In genomic region chr18:76822510-76823165, GRCh38 we compare ENCODE assay signal across 8 cellular contexts. TPM values are rescaled to one million over a fixed set of nuclear protein-coding genes. Genes with fewer than 3 reads are reported as not detected.
DNase-seq lines count a peak whose midpoint lies in the region; ATAC-seq lines count a peak whose summit lies in the region.

ZNF236 (plus strand) TSS chr18:76822557; CDS start chr18:76822608, 51 bp downstream.

- ATAC-seq in HG02870 (IDR thresholded peaks at IDR 0.05; ENCODE audit: unreplicated experiment) (peak; percentile 34), left colon (peak; percentile 77)
- ATAC-seq in activated CD4-positive, alpha-beta T cell treated with anti-CD3 and anti-CD28 coated beads for 36 hours: peak; percentile 51

- peaks cover 52% of the 10 kb centered on the region for H3K4me1 Mint-ChIP-seq in activated CD4-positive, alpha-beta T cell treated with anti-CD3 and anti-CD28 coated beads for 36 hours

- peak within 1 kb of the TSS; percentile 91 for H3K4me3 Mint-ChIP-seq in activated CD4-positive, alpha-beta T cell treated with anti-CD3 and anti-CD28 coated beads for 36 hours

- POLR2A ChIA-PET in activated CD4-positive, alpha-beta T cell treated with anti-CD3 and anti-CD28 coated beads for 36 hours (lab: Charles Lee): no interaction called here

- intact Hi-C loops in activated CD4-positive, alpha-beta T cell treated with anti-CD3 and anti-CD28 coated beads for 36 hours (cut with DNase I, micrococcal nuclease): loop anchor here in 1 of 2 experiments (1.0 to 5.0 kb wide), 8 partner anchors 20 to 445 kb away; partner anchors contain the start of gene MBP
- intact Hi-C loops in left colon (cut with DNase I, micrococcal nuclease): no loop called here

- CTCF ChIA-PET in activated CD4-positive, alpha-beta T cell treated with anti-CD3 and anti-CD28 coated beads for 36 hours (lab: Charles Lee): interaction anchor here (1.3 to 9.0 kb wide), 2 partner anchors 19 to 20 kb away, joined by 5 to 61 read pairs; no protein-coding TSS in a partner anchor

- peaks cover 12% of the 10 kb centered on the region for H3K36me3 Mint-ChIP-seq in activated CD4-positive, alpha-beta T cell treated with anti-CD3 and anti-CD28 coated beads for 36 hours (ENCODE audit: low read depth)

- no peaks in the 10 kb centered on the region for H3K27me3 Mint-ChIP-seq in activated CD4-positive, alpha-beta T cell treated with anti-CD3 and anti-CD28 coated beads for 36 hours

- no peaks in the 10 kb centered on the region for H3K9me3 Mint-ChIP-seq in activated CD4-positive, alpha-beta T cell treated with anti-CD3 and anti-CD28 coated beads for 36 hours (ENCODE audit: low read depth)

- peak; percentile 53 for DNase-seq in SIG-M5 treated with dmso at 0.1 percent for 504 hours (lab: John Stamatoyannopoulos, UW; ENCODE audit: unreplicated experiment)
- no peak for DNase-seq in SIG-M5 (lab: John Stamatoyannopoulos, UW)
- peak; percentile 64 for DNase-seq in NCI-H2107 (lab: John Stamatoyannopoulos, UW)
- DNase-seq in activated CD4-positive, alpha-beta T cell treated with anti-CD3 and anti-CD28 coated beads for 36 hours: peak; percentile 79
- peak; percentile 63 to 79 for DNase-seq in left colon
- peak; percentile 69 to 73 for DNase-seq in stimulated activated CD4-positive, alpha-beta T cell treated with anti-CD3 and anti-CD28 coated beads, Interleukin-2, amount 100 ng/mL, for 24 hours

- peak within 1 kb of the TSS; percentile 89 for H3K27ac Mint-ChIP-seq in activated CD4-positive, alpha-beta T cell treated with anti-CD3 and anti-CD28 coated beads for 36 hours

- peak within 1 kb of the TSS; percentile 93 for H3K27ac ChIP-seq in cingulate gyrus (ENCODE audit: low read depth, low read length)

RNA-seq across cellular contexts. Expression of gene ZNF236, which starts in this region (rescaled TPM):
- 10 to 100 TPM; 13.7 to 25.7 TPM for total RNA-seq in activated CD4-positive, alpha-beta T cell treated with anti-CD3 and anti-CD28 coated beads for 36 hours
- total RNA-seq in left colon: 10 to 100 TPM; 11.4 to 13.0 TPM
